ENCODE assay signal across 19 cellular contexts in the genomic region with DNA sequence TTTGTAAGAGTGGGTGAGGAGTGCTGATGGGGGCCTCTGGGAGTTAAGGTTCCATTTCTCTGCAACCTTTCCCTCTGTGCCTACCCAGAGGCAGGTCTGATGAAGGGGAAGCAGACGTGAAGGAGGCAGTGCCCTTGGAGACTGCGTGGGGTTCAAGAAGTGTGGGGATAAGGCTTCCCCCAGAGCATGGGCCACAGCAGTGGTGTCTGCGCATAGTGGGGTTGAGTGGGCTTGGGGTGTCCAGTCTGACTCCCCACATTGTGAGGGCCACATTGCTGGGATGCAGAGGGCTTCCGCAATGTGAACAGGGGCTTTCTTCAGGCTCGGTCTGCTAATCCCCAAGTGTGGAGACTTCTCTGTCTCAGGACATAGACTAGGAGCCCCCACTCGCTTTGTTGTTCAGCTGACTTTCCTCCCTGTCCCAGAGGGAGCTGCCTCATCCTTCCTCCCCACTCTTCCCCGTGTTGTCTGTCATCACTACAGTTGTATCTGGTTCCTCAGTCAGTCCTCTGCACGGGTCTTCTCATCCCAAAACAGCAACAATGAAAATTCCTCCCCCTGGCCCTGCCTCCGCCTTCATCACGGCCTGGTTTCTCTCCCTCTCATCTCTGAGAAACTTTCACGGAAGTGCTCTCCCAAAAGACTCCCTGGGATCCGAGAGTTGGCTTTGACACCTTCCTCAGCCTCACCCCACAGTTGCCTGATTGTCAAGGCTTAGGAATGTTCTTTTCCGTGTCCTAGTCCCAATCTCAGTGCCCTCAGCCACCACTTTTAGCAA. TPM values are rescaled to one million over a fixed set of nuclear protein-coding genes. Genes with fewer than 3 reads are reported as not detected.
DNase-seq lines count a peak whose midpoint lies in the region; ATAC-seq, FAIRE-seq and TF ChIP-seq lines count a peak whose summit lies in the region.
"Had no signal": no experiment of that assay in that cellular context is flagged by ENCODE, and none has a peak within 500 bp of the region (broad histone marks: within the 10 kb centered on the region; RNA-seq: fewer than 3 reads in every experiment).

No MANE protein-coding gene starts in this region.

- H2BK12ac ChIP-seq in H1 (ENCODE audit: low read depth, low read length), result no peak overlapping the region

- H3K79me2 ChIP-seq in GM23338 (replicated peaks; ENCODE audit: insufficient read depth), result no peaks in the 10 kb centered on the region
- H3K79me2 ChIP-seq in H1 (ENCODE audit: control insufficient read depth in 1 of 2, insufficient read depth in 2 of 2, low read length in 2 of 2), result no peaks in the 10 kb centered on the region
- H3K79me2 ChIP-seq in neural cell (replicated peaks; ENCODE audit: insufficient read depth, low read length), result no peaks in the 10 kb centered on the region

- no peaks in the 10 kb centered on the region for H3K36me3 ChIP-seq in CD4-positive, CD25-positive, alpha-beta regulatory T cell (ENCODE audit: control insufficient read depth, insufficient read depth, low read length)
- H3K36me3 ChIP-seq in GM23338 (ENCODE audit: insufficient read depth), result no peaks in the 10 kb centered on the region
- no peaks in the 10 kb centered on the region; a peak in 1 of 8 replicates for H3K36me3 ChIP-seq in H1 (ENCODE audit: control insufficient read depth in 2 of 4, insufficient read depth in 4 of 4, low read length in 3 of 4)
- H3K36me3 ChIP-seq in neural cell (ENCODE audit: insufficient read depth, low read length), result no peaks in the 10 kb centered on the region
- H3K36me3 ChIP-seq in HAP-1 (replicated peaks), result no peaks in the 10 kb centered on the region
- H3K36me3 ChIP-seq: adrenal gland, left ventricle myocardium inferior had no signal

- no peaks in the 10 kb centered on the region for H3K79me1 ChIP-seq in H1 (ENCODE audit: low read depth, low read length)

- H3F3A ChIP-seq in GM23338 (replicated peaks; ENCODE audit: low read depth), result peaks cover 7% of the 10 kb centered on the region; the same call in 1 of the 2 replicates
- H3F3A ChIP-seq in neural cell (ENCODE audit: insufficient read depth, low read length, poor library complexity, severe bottlenecking), result no peaks in the 10 kb centered on the region

- POLR2A ChIA-PET in H1 (lab: Charles Lee; ENCODE audit: partially characterized antibody), result interaction anchor here (0.7 to 2.8 kb wide), 2 partner anchors 55 to 584 kb away, joined by 3 to 8 read pairs; no protein-coding TSS in a partner anchor

- H3K23ac ChIP-seq in H1 (ENCODE audit: insufficient read length), result no peak overlapping the region

- no peak for FAIRE-seq in H1 (lab: Jason Lieb, UNC)
- FAIRE-seq: GM12892, small intestine had no signal

- CTCF ChIA-PET in H1 (lab: Charles Lee; ENCODE audit: partially characterized antibody), result interaction anchor here (1.0 to 9.2 kb wide), 6 partner anchors 10 to 106 kb away, joined by 3 to 151 read pairs (median 4); no protein-coding TSS in a partner anchor

- H4K20me1 ChIP-seq in GM23338 (replicated peaks; ENCODE audit: insufficient read depth) (peaks cover 15% of the 10 kb centered on the region; the same call in 1 of the 2 replicates), H1 (replicated peaks in 1 of 2; ENCODE audit: control insufficient read depth in 1 of 2, insufficient read depth in 2 of 2, low read length in 2 of 2) (peaks cover 5 to 9% of the 10 kb centered on the region in 2 experiments), neural cell (ENCODE audit: insufficient read depth) (no peaks in the 10 kb centered on the region)

- H3K4me3 ChIP-seq in CD4-positive, CD25-positive, alpha-beta regulatory T cell (ENCODE audit: low read depth, low read length), result no peak overlapping the region
- H3K4me3 ChIP-seq in GM23338 (0 out of 2 replicates have a peak overlapping the region, but pooled peaks have one; percentile 46), H1 (ENCODE audit: extremely low read depth in 1 of 4, insufficient read depth in 2 of 4, low read depth in 3 of 4, low read length in 4 of 4) (peak overlapping the region in 1 of 4 experiments; percentile 55; a peak in 1 of 8 replicates), neural cell (ENCODE audit: low read length) (peak overlapping the region; percentile 63), HAP-1 (no peak overlapping the region)
- H3K4me3 ChIP-seq: adrenal gland, left ventricle myocardium inferior had no signal

- peaks cover 0 to 14% (median 9%) of the 10 kb centered on the region in 4 donors for H3K4me1 Mint-ChIP-seq in CD4-positive, CD25-positive, alpha-beta regulatory T cell
- H3K4me1 Mint-ChIP-seq in GM23338, result peaks cover 41% of the 10 kb centered on the region

- no peak overlapping the region for H2BK20ac ChIP-seq in H1 (ENCODE audit: low read length)

- TF ChIP-seq CTCF in GM23338 (conservative IDR thresholded peaks at IDR 0.05; ENCODE audit: low read depth in 2 of 2) (no peak), H1 (IDR thresholded peaks at IDR 0.05; ENCODE audit: control extremely low read depth in 1 of 3, insufficient read depth in 1 of 3, low read depth in 1 of 3, low read length in 3 of 3) (no peak), neural cell (IDR thresholded peaks at IDR 0.05; ENCODE audit: poor library complexity, severe bottlenecking) (no peak), omental fat pad (IDR thresholded peaks at IDR 0.05) (no peak)

- H3K56ac ChIP-seq in H1 (replicated peaks; ENCODE audit: insufficient read length, low read depth, low read length), result no peak overlapping the region

- no peak for TF ChIP-seq EP300 in H1 (IDR thresholded peaks at IDR 0.05; ENCODE audit: borderline replicate concordance in 1 of 2, low read depth in 2 of 2, low read length in 2 of 2)
- no peak for TF ChIP-seq EP300 in neural cell (conservative IDR thresholded peaks at IDR 0.05; ENCODE audit: poor library complexity, severe bottlenecking)

- H3K27me3 Mint-ChIP-seq in CD4-positive, CD25-positive, alpha-beta regulatory T cell, result peaks cover 59% of the 10 kb centered on the region
- H3K27me3 Mint-ChIP-seq in GM23338 (ENCODE audit: insufficient read depth, low read depth, poor library complexity), result peaks cover 75% of the 10 kb centered on the region

- in situ Hi-C loops in HAP-1 (cut with MboI; ENCODE audit: low sequenced_read_pairs), result no loop called here

- H2BK15ac ChIP-seq in H1 (ENCODE audit: low read length), result peak overlapping the region; percentile 81; the same call in 1 of the 2 replicates

- H3K36me3 Mint-ChIP-seq in CD4-positive, CD25-positive, alpha-beta regulatory T cell, result no peaks in the 10 kb centered on the region
- peaks cover 7% of the 10 kb centered on the region; the same call in 1 of the 3 replicates for H3K36me3 Mint-ChIP-seq in GM23338 (ENCODE audit: low read depth)

- H3K18ac ChIP-seq in H1 (ENCODE audit: extremely low read depth, low read length), result peak overlapping the region; percentile 48; the same call in 1 of the 2 replicates

- no peak overlapping the region for H3K27ac ChIP-seq in CD4-positive, CD25-positive, alpha-beta regulatory T cell (ENCODE audit: insufficient read depth, low read length, poor library complexity, severe bottlenecking)
- no peak overlapping the region for H3K27ac ChIP-seq in GM23338 (ENCODE audit: low read depth)
- no peak overlapping the region for H3K27ac ChIP-seq in H1 (ENCODE audit: low read depth, low read length)
- no peak overlapping the region for H3K27ac ChIP-seq in neural cell (ENCODE audit: low read length)
- H3K27ac ChIP-seq: adrenal gland, left ventricle myocardium inferior had no signal

- no peak overlapping the region for H3K4ac ChIP-seq in H1 (replicated peaks; ENCODE audit: insufficient read length, low read depth, low read length)

- no peak overlapping the region for H4K5ac ChIP-seq in H1 (ENCODE audit: insufficient read length, low read depth, low read length)

- H4K8ac ChIP-seq in H1 (ENCODE audit: extremely low read depth, insufficient read depth, low read length), result no peak overlapping the region

- H2AFZ ChIP-seq in GM23338 (no peak overlapping the region), H1 (ENCODE audit: low read length) (no peak overlapping the region), neural cell (ENCODE audit: low read depth, low read length) (no peak overlapping the region)

- H3K9me2 ChIP-seq in GM23338 (ENCODE audit: insufficient read depth) (no peaks in the 10 kb centered on the region), neural cell (ENCODE audit: insufficient read depth, low read length) (no peaks in the 10 kb centered on the region)

- H3K4me1 ChIP-seq in CD4-positive, CD25-positive, alpha-beta regulatory T cell (ENCODE audit: control insufficient read depth, insufficient read depth, low read length, poor library complexity, severe bottlenecking), result peaks cover 16% of the 10 kb centered on the region
- H3K4me1 ChIP-seq in GM23338 (ENCODE audit: insufficient read depth) (peaks cover 14% of the 10 kb centered on the region; the same call in 1 of the 2 replicates), H1 (replicated peaks in 1 of 4; ENCODE audit: control insufficient read depth in 3 of 4, insufficient read depth in 4 of 4, low read length in 3 of 4) (peaks cover 0 to 25% (median 15%) of the 10 kb centered on the region in 4 experiments; a peak in 6 of 7 replicates), HAP-1 (peaks cover 5% of the 10 kb centered on the region; the same call in 1 of the 2 replicates)

- peak overlapping the region; percentile 75; the same call in 1 of the 2 replicates for H2AK5ac ChIP-seq in H1 (ENCODE audit: low read depth, low read length)

- TF ChIP-seq RAD21 in H1 (IDR thresholded peaks at IDR 0.05 in 1 of 2, conservative IDR thresholded peaks at IDR 0.05 in 1 of 2; ENCODE audit: low read depth in 2 of 2, low read length in 2 of 2), result no peak
- no peak for TF ChIP-seq RAD21 in neural cell (conservative IDR thresholded peaks at IDR 0.05)

- 59% methylated on average over 13 of the region's 13 CpGs; no CpG with 5 or more reads in 1 of the 2 experiments for WGBS in H1 (ENCODE audit: extremely low coverage in 1 of 2, insufficient coverage in 1 of 2, insufficient read length in 1 of 2, insufficient replicate concordance in 2 of 2, low coverage in 1 of 2, low lambda C conversion rate in 2 of 2, missing lambda C conversion rate in 1 of 2), 2 experiments

- H3K9me3 Mint-ChIP-seq in CD4-positive, CD25-positive, alpha-beta regulatory T cell, result peaks cover 0 to 4% (median 0%) of the 10 kb centered on the region in 7 donors
- peaks cover 9% of the 10 kb centered on the region; the same call in 2 of the 3 replicates for H3K9me3 Mint-ChIP-seq in GM23338

- peak overlapping the region in 3 of 4 donors; percentile 34 to 84 (median 81) for H3K4me3 Mint-ChIP-seq in CD4-positive, CD25-positive, alpha-beta regulatory T cell
- H3K4me3 Mint-ChIP-seq in GM23338, result peak overlapping the region; percentile 49

- no peak overlapping the region for H2BK5ac ChIP-seq in H1 (ENCODE audit: low read depth, low read length)

- H3K4me2 ChIP-seq in GM23338 (0 out of 2 replicates have a peak overlapping the region, but pooled peaks have one; percentile 65), H1 (ENCODE audit: insufficient read depth in 1 of 2, low read depth in 2 of 2, low read length in 2 of 2) (no peak overlapping the region), neural cell (ENCODE audit: low read length) (no peak overlapping the region)

- no peak for DNase-seq in CD4-positive, CD25-positive, alpha-beta regulatory T cell
- no peak for DNase-seq in GM23338 (ENCODE audit: low spot score)
- peak in 1 of 2 experiments; percentile 38 for DNase-seq in H1 (ENCODE audit: low read depth in 1 of 2, low spot score in 2 of 2)
- no peak for DNase-seq in HAP-1 (ENCODE audit: low spot score in 2 of 2)
- no peak for DNase-seq in NCI-H446 treated with DMSO at 0.1 percent for 48 hours (lab: John Stamatoyannopoulos, UW)
- no peak for DNase-seq in omental fat pad (ENCODE audit: low spot score)
- DNase-seq in DMS 273 (lab: John Stamatoyannopoulos, UW; ENCODE audit: unreplicated experiment), result no peak
- DNase-seq: activated CD4-positive, alpha-beta T cell treated with anti-CD3 and anti-CD28 coated beads for 48 hours; activated effector memory CD4-positive, alpha-beta T cell treated with Interleukin-2 at 50 U/mL for 16 hours; left ventricle myocardium inferior; NCI-H1417; NCI-H2171; small intestine; stimulated activated CD4-positive, alpha-beta T cell treated with anti-CD3 and anti-CD28 coated beads, Interleukin-4, amount 100 ng/mL, for 4 hours had no signal

- peak overlapping the region in 1 of 3 donors; percentile 62 for H3K27ac Mint-ChIP-seq in CD4-positive, CD25-positive, alpha-beta regulatory T cell
- no peak overlapping the region for H3K27ac Mint-ChIP-seq in GM23338

- H3K9me3 ChIP-seq in CD4-positive, CD25-positive, alpha-beta regulatory T cell (ENCODE audit: control insufficient read depth in 2 of 2, low read length in 2 of 2), result no peaks in the 10 kb centered on the region
- H3K9me3 ChIP-seq in H1 (ENCODE audit: insufficient read depth in 2 of 2, low read depth in 1 of 2, low read length in 1 of 2), result no peaks in the 10 kb centered on the region
- no peaks in the 10 kb centered on the region for H3K9me3 ChIP-seq in neural cell (ENCODE audit: low read length)
- H3K9me3 ChIP-seq in HAP-1, result no peaks in the 10 kb centered on the region
- H3K9me3 ChIP-seq: adrenal gland, left ventricle myocardium inferior had no signal

- H3K27me3 ChIP-seq in CD4-positive, CD25-positive, alpha-beta regulatory T cell (ENCODE audit: control insufficient read depth, insufficient read depth, low read length), result peaks cover 26% of the 10 kb centered on the region
- H3K27me3 ChIP-seq in GM23338 (ENCODE audit: insufficient read depth) (peaks cover 90% of the 10 kb centered on the region), H1 (replicated peaks in 1 of 4; ENCODE audit: control insufficient read depth in 3 of 4, extremely low read depth in 1 of 4, insufficient read depth in 3 of 4, low read length in 3 of 4) (peaks cover 43 to 82% (median 68%) of the 10 kb centered on the region in 4 experiments), neural cell (ENCODE audit: insufficient read depth, low read depth, low read length) (peaks cover 27% of the 10 kb centered on the region), HAP-1 (ENCODE audit: low read depth) (no peaks in the 10 kb centered on the region)
- H3K27me3 ChIP-seq: adrenal gland had no signal

- no peak for TF ChIP-seq POLR2A in H1 (IDR thresholded peaks at IDR 0.05; ENCODE audit: control extremely low read depth in 1 of 2, low read depth in 2 of 2, low read length in 2 of 2)

- no peak overlapping the region for H2BK120ac ChIP-seq in H1 (replicated peaks; ENCODE audit: low read depth, low read length)

- no peak overlapping the region for H3K14ac ChIP-seq in H1 (ENCODE audit: insufficient read length)

- ATAC-seq in CD4-positive, CD25-positive, alpha-beta regulatory T cell (ENCODE audit: low read depth in 2 of 2), result no peak
- ATAC-seq in GM23338, result no peak
- no peak for ATAC-seq in omental fat pad (ENCODE audit: low FRiP score)
- ATAC-seq: esophagus mucosa, Panc1 had no signal

- H3K9ac ChIP-seq in H1 (replicated peaks in 1 of 4; ENCODE audit: extremely low read depth in 1 of 4, low read depth in 3 of 4, low read length in 3 of 4), result no peak overlapping the region
- no peak overlapping the region for H3K9ac ChIP-seq in neural cell (ENCODE audit: low read length)

- H3K23me2 ChIP-seq in H1 (ENCODE audit: low read depth, low read length), result peaks cover 3% of the 10 kb centered on the region; the same call in 1 of the 2 replicates

- H4K91ac ChIP-seq in H1 (replicated peaks; ENCODE audit: insufficient read length, low read length), result no peak overlapping the region

RNA-seq across cellular contexts. Expression of gene EBF4, which starts 2.8 kb away (rescaled TPM):
- total RNA-seq in CD4-positive, CD25-positive, alpha-beta regulatory T cell, result 1.8 TPM
- under 1 TPM in 2 of 4 donors, not detected in 2; 0.36 to 0.76 TPM for polyA plus RNA-seq in CD4-positive, CD25-positive, alpha-beta regulatory T cell
- 0.50 and 0.66 TPM in 2 replicates for total RNA-seq in GM23338 (2014; rRNA removed; shearing (Covaris generic))
- 1.4 and 1.6 TPM in 2 replicates for polyA plus RNA-seq in GM23338 (2016; fragmentation: Nextera tagmentation; extraction: Ambion mirVana)
- total RNA-seq in H1 (2021; fragmentation: NEBNext Ultra II Directional; extraction: Animal tissue kit (Norgen Biotek cat#: 25700)), result 1.2 and 1.6 TPM in 2 replicates
- polyA plus RNA-seq in H1 (2011; rRNA removed), result 2.9 and 3.6 TPM in 2 replicates
- 2.9 TPM for polyA plus RNA-seq in H1 (2011; cell fraction: cytosol; rRNA removed)
- 16.0 TPM for polyA plus RNA-seq in H1 (2011; cell fraction: nucleus; rRNA removed)
- polyA plus RNA-seq in H1 (2012, experiment 1 of 2), result 3.0 to 6.6 TPM (median 3.9 TPM) in 4 replicates
- 2.3 TPM for polyA plus RNA-seq in H1 (2012, experiment 2 of 2)
- polyA plus RNA-seq in H1 (2013, experiment 1 of 2), result 1.5 TPM
- 1.2 TPM for polyA plus RNA-seq in H1 (2013, experiment 2 of 2)
- polyA minus RNA-seq in H1 (2011; rRNA and poly(A)+ RNA removed), result 1.7 and 2.3 TPM in 2 replicates
- polyA minus RNA-seq in H1 (2011; cell fraction: cytosol; rRNA and poly(A)+ RNA removed), result 1.9 TPM
- polyA minus RNA-seq in H1 (2011; cell fraction: nucleus; rRNA and poly(A)+ RNA removed), result 2.4 TPM
- polyA plus RNA-seq in neural cell, result 10.3 and 13.2 TPM in 2 replicates
- polyA minus RNA-seq in neural cell, result 8.0 and 9.1 TPM in 2 replicates
- 1 to 10 TPM; 1.3 to 7.5 (median 5.4) TPM for total RNA-seq in omental fat pad

RNA-seq across cellular contexts. Expression of gene IDH3B, which starts 31.4 kb away (rescaled TPM):
- total RNA-seq in CD4-positive, CD25-positive, alpha-beta regulatory T cell, result 113 TPM
- 100 to 1,000 TPM; 106 to 117 (median 110) TPM for polyA plus RNA-seq in CD4-positive, CD25-positive, alpha-beta regulatory T cell
- 126 and 141 TPM in 2 replicates for total RNA-seq in GM23338 (2014; rRNA removed; shearing (Covaris generic))
- polyA plus RNA-seq in GM23338 (2016; fragmentation: Nextera tagmentation; extraction: Ambion mirVana) (77.7 and 87.1 TPM in 2 replicates), H1 (2011; rRNA removed) (162 and 167 TPM in 2 replicates), neural cell (296 and 307 TPM in 2 replicates)
- total RNA-seq in H1 (2021; fragmentation: NEBNext Ultra II Directional; extraction: Animal tissue kit (Norgen Biotek cat#: 25700)), result 103 and 110 TPM in 2 replicates
- 202 TPM for polyA plus RNA-seq in H1 (2011; cell fraction: cytosol; rRNA removed)
- 428 TPM for polyA plus RNA-seq in H1 (2011; cell fraction: nucleus; rRNA removed)
- 129 to 159 TPM (median 155 TPM) in 4 replicates for polyA plus RNA-seq in H1 (2012, experiment 1 of 2)
- polyA plus RNA-seq in H1 (2012, experiment 2 of 2), result 85.7 TPM
- polyA plus RNA-seq in H1 (2013, experiment 1 of 2), result 59.3 TPM
- polyA plus RNA-seq in H1 (2013, experiment 2 of 2), result 52.9 TPM
- polyA minus RNA-seq in H1 (2011; rRNA and poly(A)+ RNA removed), result 173 and 188 TPM in 2 replicates
- 64.4 TPM for polyA minus RNA-seq in H1 (2011; cell fraction: cytosol; rRNA and poly(A)+ RNA removed)
- 114 TPM for polyA minus RNA-seq in H1 (2011; cell fraction: nucleus; rRNA and poly(A)+ RNA removed)
- polyA minus RNA-seq in neural cell, result 93.0 and 101 TPM in 2 replicates
- total RNA-seq in omental fat pad, result 100 to 1,000 TPM in 3 of 4 donors, 10 to 100 TPM in 1; 90.3 to 122 (median 103) TPM

RNA-seq across cellular contexts. Expression of gene NOP56, which starts 43.0 kb away (rescaled TPM):
- 249 TPM for total RNA-seq in CD4-positive, CD25-positive, alpha-beta regulatory T cell
- 100 to 1,000 TPM in 3 of 4 donors, 10 to 100 TPM in 1; 91.8 to 106 (median 103) TPM for polyA plus RNA-seq in CD4-positive, CD25-positive, alpha-beta regulatory T cell
- total RNA-seq in GM23338 (2014; rRNA removed; shearing (Covaris generic)), result 429 and 447 TPM in 2 replicates
- polyA plus RNA-seq in GM23338 (2016; fragmentation: Nextera tagmentation; extraction: Ambion mirVana), result 569 and 576 TPM in 2 replicates
- total RNA-seq in H1 (2021; fragmentation: NEBNext Ultra II Directional; extraction: Animal tissue kit (Norgen Biotek cat#: 25700)), result 668 and 677 TPM in 2 replicates
- polyA plus RNA-seq in H1 (2011; rRNA removed), result 364 and 391 TPM in 2 replicates
- polyA plus RNA-seq in H1 (2011; cell fraction: cytosol; rRNA removed), result 433 TPM
- polyA plus RNA-seq in H1 (2011; cell fraction: nucleus; rRNA removed), result 1,642 TPM
- polyA plus RNA-seq in H1 (2012, experiment 1 of 2), result 603 to 679 TPM (median 649 TPM) in 4 replicates
- 135 TPM for polyA plus RNA-seq in H1 (2012, experiment 2 of 2)
- 937 TPM for polyA plus RNA-seq in H1 (2013, experiment 1 of 2)
- 806 TPM for polyA plus RNA-seq in H1 (2013, experiment 2 of 2)
- polyA minus RNA-seq in H1 (2011; rRNA and poly(A)+ RNA removed), result 546 and 558 TPM in 2 replicates
- 255 TPM for polyA minus RNA-seq in H1 (2011; cell fraction: cytosol; rRNA and poly(A)+ RNA removed)
- polyA minus RNA-seq in H1 (2011; cell fraction: nucleus; rRNA and poly(A)+ RNA removed), result 857 TPM
- 184 and 188 TPM in 2 replicates for polyA plus RNA-seq in neural cell
- polyA minus RNA-seq in neural cell, result 126 and 134 TPM in 2 replicates
- 100 to 1,000 TPM in 2 of 4 donors, 10 to 100 TPM in 2; 77.3 to 463 (median 96.6) TPM for total RNA-seq in omental fat pad

Comparison
In these comparisons a context has a peak if more than half of its experiments do, and no peak if none do; other contexts are left out.
1. H3K4me3 ChIP-seq: peak in GM23338 (single experiment) and neural cell (single experiment); none in CD4-positive, CD25-positive, alpha-beta regulatory T cell (single experiment) and HAP-1 (single experiment).